ENCODE assay signal across 23 cellular contexts in genomic region chr19:31991984-31992655, GRCh38.
"Had no signal": no experiment of that assay in that cellular context is flagged by ENCODE, and none has a peak within 500 bp of the region (broad histone marks: within the 10 kb centered on the region; RNA-seq: fewer than 3 reads in every experiment).

No MANE protein-coding gene starts in this region.

- H2AFZ ChIP-seq: parathyroid adenoma had no signal

- H3K27me3 ChIP-seq: neutrophil, right lobe of liver, suprapubic skin, transverse colon, uterus had no signal

- H3K9me3 ChIP-seq: lower lobe of right lung, neutrophil, right lobe of liver, suprapubic skin, transverse colon, uterus had no signal

- H3K9ac ChIP-seq: parathyroid adenoma had no signal

- H3K27me3 Mint-ChIP-seq: stimulated activated naive CD8-positive, alpha-beta T cell treated with anti-CD3 and anti-CD28 coated beads, Interleukin-15, amount 100 ng/mL, for 72 hours had no signal

- H3K27ac Mint-ChIP-seq: effector memory CD8-positive, alpha-beta T cell; immature natural killer cell; natural killer cell; progenitor cell of endocrine pancreas; stimulated activated naive CD8-positive, alpha-beta T cell treated with anti-CD3 and anti-CD28 coated beads, Interleukin-15, amount 100 ng/mL, for 72 hours had no signal

- H3K4me3 ChIP-seq: coronary artery, lower lobe of right lung, right lobe of liver, smooth muscle cell, suprapubic skin, transverse colon, uterus had no signal

- H3K4me2 ChIP-seq: smooth muscle cell had no signal

- H3K36me3 Mint-ChIP-seq: immature natural killer cell, natural killer cell had no signal

- DNase-seq: dermis blood vessel endothelial cell; effector memory CD8-positive, alpha-beta T cell; erythroblast; hypothalamus; immature natural killer cell; left ventricle myocardium superior; lower lobe of right lung; natural killer cell; right lobe of liver; stimulated activated CD4-positive, alpha-beta T cell treated with anti-CD3 and anti-CD28 coated beads, Interleukin-12 subunit alpha, Interleukin-12 subunit beta, amount 100 ng/mL, for 4 hours; stimulated activated CD4-positive, alpha-beta T cell treated with anti-CD3 and anti-CD28 coated beads, Interleukin-1b, Interleukin-23, amount 100 ng/mL, for 48 hours; stimulated activated CD4-positive, alpha-beta T cell treated with anti-CD3 and anti-CD28 coated beads, Interleukin-4, amount 100 ng/mL, for 1 hour; stimulated activated CD8-positive, alpha-beta memory T cell treated with anti-CD3 and anti-CD28 coated beads, Interleukin-4, amount 100 ng/mL, for 48 hours; stimulated activated naive CD4-positive, alpha-beta T cell; stimulated activated naive CD8-positive, alpha-beta T cell treated with anti-CD3 and anti-CD28 coated beads, Interleukin-15, amount 100 ng/mL, for 72 hours; transverse colon; uterus had no signal

- H3K36me3 ChIP-seq: lower lobe of right lung, neutrophil, right lobe of liver, suprapubic skin, transverse colon, uterus had no signal

- H3K4me1 Mint-ChIP-seq: immature natural killer cell; natural killer cell; stimulated activated naive CD8-positive, alpha-beta T cell treated with anti-CD3 and anti-CD28 coated beads, Interleukin-15, amount 100 ng/mL, for 72 hours had no signal

- H3K27ac ChIP-seq: coronary artery, lower lobe of right lung, neutrophil, parathyroid adenoma, right lobe of liver, suprapubic skin, transverse colon, uterus had no signal

- H3K4me3 Mint-ChIP-seq: effector memory CD8-positive, alpha-beta T cell; immature natural killer cell; natural killer cell; stimulated activated naive CD8-positive, alpha-beta T cell treated with anti-CD3 and anti-CD28 coated beads, Interleukin-15, amount 100 ng/mL, for 72 hours had no signal

- H3K4me1 ChIP-seq: lower lobe of right lung, parathyroid adenoma, right lobe of liver, suprapubic skin, transverse colon, uterus had no signal

- ATAC-seq: effector memory CD8-positive, alpha-beta T cell; left ventricle myocardium superior; lower lobe of right lung; natural killer cell; right lobe of liver; stimulated activated naive CD8-positive, alpha-beta T cell treated with anti-CD3 and anti-CD28 coated beads, Interleukin-15, amount 100 ng/mL, for 72 hours had no signal
